In the genomic region with DNA sequence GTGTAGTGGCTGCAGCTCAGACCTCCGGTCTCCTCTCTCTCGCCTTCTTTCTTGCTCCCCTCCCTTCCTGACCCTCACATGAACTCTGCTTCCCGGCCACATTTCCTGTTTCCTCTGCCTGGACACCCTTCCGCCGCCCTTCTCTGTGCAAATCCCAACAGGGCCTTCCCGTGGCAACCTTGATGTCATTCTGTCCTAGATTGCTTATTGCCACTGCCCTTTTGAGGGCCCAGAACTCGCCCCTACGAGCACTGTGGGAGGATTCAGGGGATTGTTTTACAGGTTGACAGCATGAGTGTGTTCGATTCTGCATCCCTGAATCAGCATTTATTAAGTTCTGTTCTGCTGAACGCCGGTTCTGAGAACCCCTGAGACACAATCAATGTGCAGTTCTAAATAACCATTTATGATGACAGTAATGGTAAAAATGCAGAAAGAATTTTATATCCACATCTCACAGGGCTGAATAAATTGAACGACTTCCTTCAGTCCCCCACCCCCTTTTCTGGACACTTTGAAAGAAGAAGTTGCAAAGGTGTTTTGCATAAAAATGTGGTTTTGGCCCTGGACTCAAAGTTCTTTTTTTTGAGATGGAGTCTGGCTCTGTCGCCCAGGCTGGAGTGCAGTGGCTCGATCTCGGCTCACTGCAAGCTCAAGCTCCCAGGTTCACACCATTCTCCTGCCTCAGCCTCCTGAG, we compare ENCODE assay signal across 2 cellular contexts.
TF ChIP-seq lines count a peak whose summit lies in the region.

No MANE protein-coding gene starts in this region.

TF ChIP-seq in K562, 482 proteins besides CTCF, POLR2A, EP300 and RAD21 (continues in another document):
- TF ChIP-seq ZBTB1 (CRISPR knock-in tag; IDR thresholded peaks at IDR 0.05; ENCODE audit: borderline replicate concordance, low read depth) (no peak), HDAC8 (tag; IDR thresholded peaks at IDR 0.05) (no peak), MYC (IDR thresholded peaks at IDR 0.05; ENCODE audit: low read depth, low read length) (peak; percentile 24; the same call in 1 of the 2 replicates), MYC (CRISPR knock-in tag; IDR thresholded peaks at IDR 0.05; ENCODE audit: borderline replicate concordance, low read depth) (no peak), BRF1 (IDR thresholded peaks at IDR 0.05; ENCODE audit: borderline replicate concordance, extremely low read depth, insufficient read length) (no peak), NFYB (IDR thresholded peaks at IDR 0.05; ENCODE audit: extremely low read depth, insufficient read length) (no peak), NFATC3 (IDR thresholded peaks at IDR 0.05) (no peak), CC2D1A (IDR thresholded peaks at IDR 0.05) (no peak), CBFB (CRISPR knock-in tag; IDR thresholded peaks at IDR 0.05) (no peak), ZNF668 (CRISPR knock-in tag; IDR thresholded peaks at IDR 0.05) (no peak), SRSF3 (IDR thresholded peaks at IDR 0.05; ENCODE audit: insufficient read depth, low read length) (no peak), MECOM (CRISPR knock-in tag; IDR thresholded peaks at IDR 0.05) (no peak), VEZF1 (CRISPR knock-in tag; IDR thresholded peaks at IDR 0.05) (peak; percentile 55), AFF1 (IDR thresholded peaks at IDR 0.05; ENCODE audit: low read depth in 1 of 2, partially characterized antibody in 2 of 2) (no peak), ZNF212 (CRISPR knock-in tag; IDR thresholded peaks at IDR 0.05) (no peak), ZNF263 (CRISPR knock-in tag; IDR thresholded peaks at IDR 0.05; ENCODE audit: borderline replicate concordance) (no peak), SMAD4 (CRISPR knock-in tag; conservative IDR thresholded peaks at IDR 0.05) (peak; percentile 50; the same call in 1 of the 2 replicates), NFXL1 (CRISPR knock-in tag; IDR thresholded peaks at IDR 0.05) (no peak)
- TF ChIP-seq, protein P1, sequence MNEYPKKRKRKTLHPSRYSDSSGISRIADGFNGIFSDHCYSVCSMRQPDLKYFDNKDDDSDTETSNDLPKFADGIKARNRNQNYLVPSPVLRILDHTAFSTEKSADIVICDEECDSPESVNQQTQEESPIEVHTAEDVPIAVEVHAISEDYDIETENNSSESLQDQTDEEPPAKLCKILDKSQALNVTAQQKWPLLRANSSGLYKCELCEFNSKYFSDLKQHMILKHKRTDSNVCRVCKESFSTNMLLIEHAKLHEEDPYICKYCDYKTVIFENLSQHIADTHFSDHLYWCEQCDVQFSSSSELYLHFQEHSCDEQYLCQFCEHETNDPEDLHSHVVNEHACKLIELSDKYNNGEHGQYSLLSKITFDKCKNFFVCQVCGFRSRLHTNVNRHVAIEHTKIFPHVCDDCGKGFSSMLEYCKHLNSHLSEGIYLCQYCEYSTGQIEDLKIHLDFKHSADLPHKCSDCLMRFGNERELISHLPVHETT (CRISPR knock-in tag; conservative IDR thresholded peaks at IDR 0.05 in 1 of 2, IDR thresholded peaks at IDR 0.05 in 1 of 2): 0 out of 4 replicates have a peak, but pooled peaks of 1 of the 2 experiments have one; percentile 35

TF ChIP-seq in WTC11, 78 proteins besides CTCF, POLR2A, EP300 and RAD21:
- TF ChIP-seq, protein P2, sequence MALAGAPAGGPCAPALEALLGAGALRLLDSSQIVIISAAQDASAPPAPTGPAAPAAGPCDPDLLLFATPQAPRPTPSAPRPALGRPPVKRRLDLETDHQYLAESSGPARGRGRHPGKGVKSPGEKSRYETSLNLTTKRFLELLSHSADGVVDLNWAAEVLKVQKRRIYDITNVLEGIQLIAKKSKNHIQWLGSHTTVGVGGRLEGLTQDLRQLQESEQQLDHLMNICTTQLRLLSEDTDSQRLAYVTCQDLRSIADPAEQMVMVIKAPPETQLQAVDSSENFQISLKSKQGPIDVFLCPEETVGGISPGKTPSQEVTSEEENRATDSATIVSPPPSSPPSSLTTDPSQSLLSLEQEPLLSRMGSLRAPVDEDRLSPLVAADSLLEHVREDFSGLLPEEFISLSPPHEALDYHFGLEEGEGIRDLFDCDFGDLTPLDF (CRISPR knock-in tag; IDR thresholded peaks at IDR 0.05): no peak
- TF ChIP-seq ZNF671 (CRISPR knock-in tag; IDR thresholded peaks at IDR 0.05) (no peak), NFATC4 (CRISPR knock-in tag; IDR thresholded peaks at IDR 0.05) (no peak), ZNF121 (CRISPR knock-in tag; IDR thresholded peaks at IDR 0.05) (no peak), GTF2I (CRISPR knock-in tag; conservative IDR thresholded peaks at IDR 0.05) (no peak), HMGA2 (CRISPR knock-in tag; IDR thresholded peaks at IDR 0.05) (no peak), FOXK1 (CRISPR knock-in tag; IDR thresholded peaks at IDR 0.05) (no peak), SMAD4 (CRISPR knock-in tag; IDR thresholded peaks at IDR 0.05) (no peak), CREM (CRISPR knock-in tag; IDR thresholded peaks at IDR 0.05) (no peak), GRHL2 (CRISPR knock-in tag; IDR thresholded peaks at IDR 0.05; ENCODE audit: insufficient replicate concordance, severe bottlenecking) (no peak), NFYB (CRISPR knock-in tag; conservative IDR thresholded peaks at IDR 0.05; ENCODE audit: low read depth) (no peak), PRRX2 (CRISPR knock-in tag; IDR thresholded peaks at IDR 0.05) (no peak)
- TF ChIP-seq, protein P3, sequence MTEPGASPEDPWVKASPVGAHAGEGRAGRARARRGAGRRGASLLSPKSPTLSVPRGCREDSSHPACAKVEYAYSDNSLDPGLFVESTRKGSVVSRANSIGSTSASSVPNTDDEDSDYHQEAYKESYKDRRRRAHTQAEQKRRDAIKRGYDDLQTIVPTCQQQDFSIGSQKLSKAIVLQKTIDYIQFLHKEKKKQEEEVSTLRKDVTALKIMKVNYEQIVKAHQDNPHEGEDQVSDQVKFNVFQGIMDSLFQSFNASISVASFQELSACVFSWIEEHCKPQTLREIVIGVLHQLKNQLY (CRISPR knock-in tag; IDR thresholded peaks at IDR 0.05): no peak
- TF ChIP-seq, protein P4, sequence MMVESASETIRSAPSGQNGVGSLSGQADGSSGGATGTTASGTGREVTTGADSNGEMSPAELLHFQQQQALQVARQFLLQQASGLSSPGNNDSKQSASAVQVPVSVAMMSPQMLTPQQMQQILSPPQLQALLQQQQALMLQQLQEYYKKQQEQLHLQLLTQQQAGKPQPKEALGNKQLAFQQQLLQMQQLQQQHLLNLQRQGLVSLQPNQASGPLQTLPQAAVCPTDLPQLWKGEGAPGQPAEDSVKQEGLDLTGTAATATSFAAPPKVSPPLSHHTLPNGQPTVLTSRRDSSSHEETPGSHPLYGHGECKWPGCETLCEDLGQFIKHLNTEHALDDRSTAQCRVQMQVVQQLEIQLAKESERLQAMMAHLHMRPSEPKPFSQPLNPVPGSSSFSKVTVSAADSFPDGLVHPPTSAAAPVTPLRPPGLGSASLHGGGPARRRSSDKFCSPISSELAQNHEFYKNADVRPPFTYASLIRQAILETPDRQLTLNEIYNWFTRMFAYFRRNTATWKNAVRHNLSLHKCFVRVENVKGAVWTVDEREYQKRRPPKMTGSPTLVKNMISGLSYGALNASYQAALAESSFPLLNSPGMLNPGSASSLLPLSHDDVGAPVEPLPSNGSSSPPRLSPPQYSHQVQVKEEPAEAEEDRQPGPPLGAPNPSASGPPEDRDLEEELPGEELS (CRISPR knock-in tag; IDR thresholded peaks at IDR 0.05): no peak
